In genomic region chr3:43379343-43379742, GRCh38 we compare ENCODE assay signal across 17 cellular contexts.
DNase-seq lines count a peak whose midpoint lies in the region; ATAC-seq, FAIRE-seq and TF ChIP-seq lines count a peak whose summit lies in the region.
"Had no signal": no experiment of that assay in that cellular context is flagged by ENCODE, and none has a peak within 500 bp of the region (broad histone marks: within the 10 kb centered on the region; RNA-seq: fewer than 3 reads in every experiment).

No MANE protein-coding gene starts in this region.

- ATAC-seq in T-helper 17 cell (no peak), GM18873 (IDR thresholded peaks at IDR 0.05; ENCODE audit: low FRiP score, unreplicated experiment) (no peak), HG02588 (IDR thresholded peaks at IDR 0.05; ENCODE audit: unreplicated experiment) (no peak)
- ATAC-seq: A549, SK-N-SH treated with all-trans-retinoic acid at 6 μM for 48 hours had no signal

- CTCF ChIA-PET in AG04449 (lab: Yijun Ruan, JAX), result interaction anchor here (0.5 to 1.2 kb wide), 2 partner anchors 10 to 417 kb away, joined by 3 read pairs; no protein-coding TSS in a partner anchor

- peak overlapping the region; percentile 51 for H3K27ac Mint-ChIP-seq in T-helper 17 cell
- H3K27ac Mint-ChIP-seq: dendritic cell treated with granulocyte-macrophage colony-stimulating factor and Interleukin-4, amounts not matched to agents 40 ng/mL and 50 ng/mL, for 4 days had no signal

- no peaks in the 10 kb centered on the region for H3K27me3 Mint-ChIP-seq in T-helper 17 cell
- H3K27me3 Mint-ChIP-seq: activated naive CD4-positive, alpha-beta T cell treated with anti-CD3 and anti-CD28 coated beads, Interleukin-2, amount 50 U/mL, for 24 hours; dendritic cell treated with granulocyte-macrophage colony-stimulating factor and Interleukin-4, amounts not matched to agents 40 ng/mL and 50 ng/mL, for 4 days had no signal

- FAIRE-seq in D721Med (lab: Jason Lieb, UNC), result no peak
- FAIRE-seq: A549, kidney had no signal

- no peaks in the 10 kb centered on the region for H3K27me3 ChIP-seq in neutrophil
- H3K27me3 ChIP-seq: suprapubic skin had no signal

- no peak for TF ChIP-seq CTCF in AG04449 (IDR thresholded peaks at IDR 0.05; ENCODE audit: insufficient read depth, low read length, missing control alignments)
- no peak for TF ChIP-seq CTCF in fibroblast of mammary gland (conservative IDR thresholded peaks at IDR 0.05; ENCODE audit: control insufficient read depth, insufficient read depth, low read depth, low read length)
- TF ChIP-seq CTCF in neutrophil (IDR thresholded peaks at IDR 0.05), result no peak
- TF ChIP-seq CTCF in D721Med (IDR thresholded peaks at IDR 0.05; ENCODE audit: insufficient read depth, missing control alignments), result no peak

- H3K36me3 Mint-ChIP-seq in T-helper 17 cell (ENCODE audit: low read depth), result no peaks in the 10 kb centered on the region
- H3K36me3 Mint-ChIP-seq: activated naive CD4-positive, alpha-beta T cell treated with anti-CD3 and anti-CD28 coated beads, Interleukin-2, amount 50 U/mL, for 24 hours had no signal

- H3K27ac ChIP-seq in neutrophil, result peak overlapping the region; percentile 64
- H3K27ac ChIP-seq: A549, suprapubic skin, VCaP had no signal

- peak; percentile 47 for DNase-seq in AG04449 (ENCODE audit: low read depth, low spot score)
- no peak for DNase-seq in T-helper 17 cell
- DNase-seq in fibroblast of mammary gland (ENCODE audit: low read depth), result peak; percentile 64
- no peak for DNase-seq in D721Med (ENCODE audit: insufficient read length, low spot score)
- no peak for DNase-seq in NCI-H1436 treated with DMSO at 0.1 percent for 48 hours (lab: John Stamatoyannopoulos, UW)
- DNase-seq: foreskin melanocyte, kidney had no signal

- H3K9me3 ChIP-seq in T-helper 17 cell (ENCODE audit: control insufficient read depth, low read length, poor library complexity, severe bottlenecking) (no peaks in the 10 kb centered on the region), neutrophil (no peaks in the 10 kb centered on the region)
- H3K9me3 ChIP-seq: A549, suprapubic skin had no signal

- H3K4me3 Mint-ChIP-seq in T-helper 17 cell, result no peak overlapping the region
- H3K4me3 Mint-ChIP-seq: activated naive CD4-positive, alpha-beta T cell treated with anti-CD3 and anti-CD28 coated beads, Interleukin-2, amount 50 U/mL, for 24 hours; dendritic cell treated with granulocyte-macrophage colony-stimulating factor and Interleukin-4, amounts not matched to agents 40 ng/mL and 50 ng/mL, for 4 days; neural crest cell had no signal

- H3K4me1 Mint-ChIP-seq in T-helper 17 cell, result peaks cover 17% of the 10 kb centered on the region
- H3K4me1 Mint-ChIP-seq: neural crest cell had no signal

- H3K4me3 ChIP-seq in AG04449 (ENCODE audit: low read depth, low read length) (no peak overlapping the region), fibroblast of mammary gland (ENCODE audit: control insufficient read depth, low read depth, low read length) (no peak overlapping the region), neutrophil (ENCODE audit: low read depth in 1 of 2, low read length in 1 of 2) (no peak overlapping the region)
- H3K4me3 ChIP-seq: A549, suprapubic skin had no signal

- no peaks in the 10 kb centered on the region for H3K36me3 ChIP-seq in neutrophil
- H3K36me3 ChIP-seq: suprapubic skin had no signal

- peaks cover 9 to 12% of the 10 kb centered on the region in 2 experiments for H3K4me1 ChIP-seq in neutrophil (ENCODE audit: control insufficient read depth in 1 of 2, insufficient read depth in 1 of 2, low read depth in 1 of 2, low read length in 1 of 2)
- H3K4me1 ChIP-seq: A549 had no signal

- POLR2A ChIA-PET in AG04449 (lab: Yijun Ruan, JAX), result interaction anchor here (0.6 kb wide), 1 partner anchor 84 kb away, joined by 3 read pairs; no protein-coding TSS in a partner anchor

Comparison
In these comparisons a context has a peak if more than half of its experiments do, and no peak if none do; other contexts are left out.
1. DNase-seq: peak in AG04449 (single experiment) and fibroblast of mammary gland (single experiment); none in T-helper 17 cell (0 of 3), D721Med (single experiment) and NCI-H1436 treated with DMSO at 0.1 percent for 48 hours (single experiment).